ENCODE assay signal across 1 cellular context in the genomic region with DNA sequence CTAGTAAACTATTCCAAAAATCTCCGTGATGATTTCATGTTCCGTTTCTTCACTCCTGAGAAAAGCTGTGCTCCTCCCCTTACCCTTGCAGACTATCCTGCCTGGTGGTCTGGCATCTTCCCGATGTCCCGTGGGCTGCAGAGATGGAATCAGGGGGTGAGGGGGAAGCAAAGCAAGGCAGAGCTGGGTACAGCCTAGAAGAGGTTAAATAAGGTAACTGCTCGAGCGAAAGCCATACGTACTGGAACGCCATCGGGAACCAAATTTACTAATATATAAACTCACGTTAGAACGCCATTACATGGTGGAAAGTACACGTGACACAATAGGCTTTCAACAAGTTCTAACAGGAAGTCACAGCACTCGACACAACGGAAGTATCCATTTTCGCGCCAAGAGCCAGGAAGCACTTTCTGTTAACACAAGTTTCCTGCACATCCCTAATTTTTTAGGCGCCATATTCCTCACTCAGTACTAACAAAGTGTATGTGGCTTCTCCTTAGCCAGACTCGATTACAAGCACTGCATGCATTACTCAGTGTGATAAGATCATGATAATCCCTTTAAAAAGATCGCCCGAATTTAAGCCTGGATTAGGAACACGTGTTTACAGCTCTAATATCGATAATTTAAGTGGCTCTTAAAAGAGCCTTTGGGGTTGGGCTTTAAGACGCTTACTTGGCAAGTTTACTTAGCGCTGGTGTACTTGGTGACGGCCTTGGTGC.
TF ChIP-seq lines count a peak whose summit lies in the region.

No MANE protein-coding gene starts in this region.

TF ChIP-seq in K562, 482 proteins besides CTCF, POLR2A, EP300 and RAD21 (continued from another document):
- TF ChIP-seq, protein P1, sequence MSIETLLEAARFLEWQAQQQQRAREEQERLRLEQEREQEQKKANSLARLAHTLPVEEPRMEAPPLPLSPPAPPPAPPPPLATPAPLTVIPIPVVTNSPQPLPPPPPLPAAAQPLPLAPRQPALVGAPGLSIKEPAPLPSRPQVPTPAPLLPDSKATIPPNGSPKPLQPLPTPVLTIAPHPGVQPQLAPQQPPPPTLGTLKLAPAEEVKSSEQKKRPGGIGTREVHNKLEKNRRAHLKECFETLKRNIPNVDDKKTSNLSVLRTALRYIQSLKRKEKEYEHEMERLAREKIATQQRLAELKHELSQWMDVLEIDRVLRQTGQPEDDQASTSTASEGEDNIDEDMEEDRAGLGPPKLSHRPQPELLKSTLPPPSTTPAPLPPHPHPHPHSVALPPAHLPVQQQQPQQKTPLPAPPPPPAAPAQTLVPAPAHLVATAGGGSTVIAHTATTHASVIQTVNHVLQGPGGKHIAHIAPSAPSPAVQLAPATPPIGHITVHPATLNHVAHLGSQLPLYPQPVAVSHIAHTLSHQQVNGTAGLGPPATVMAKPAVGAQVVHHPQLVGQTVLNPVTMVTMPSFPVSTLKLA (conservative IDR thresholded peaks at IDR 0.05): peak; percentile 95
- TF ChIP-seq, protein P2, sequence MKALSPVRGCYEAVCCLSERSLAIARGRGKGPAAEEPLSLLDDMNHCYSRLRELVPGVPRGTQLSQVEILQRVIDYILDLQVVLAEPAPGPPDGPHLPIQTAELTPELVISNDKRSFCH (CRISPR knock-in tag; IDR thresholded peaks at IDR 0.05): no peak
- TF ChIP-seq, protein P2 (tag; IDR thresholded peaks at IDR 0.05): peak; percentile 22; the same call in 1 of the 2 replicates
- TF ChIP-seq ZNF253 (CRISPR knock-in tag; conservative IDR thresholded peaks at IDR 0.05): no peak
- peak; percentile 42 for TF ChIP-seq CREB1 (IDR thresholded peaks at IDR 0.05)
- no peak for TF ChIP-seq CREB1 (CRISPR knock-in tag; IDR thresholded peaks at IDR 0.05)
- TF ChIP-seq KDM4B (IDR thresholded peaks at IDR 0.05; ENCODE audit: borderline replicate concordance in 2 of 2, low read depth in 1 of 2): 0 out of 4 replicates have a peak, but pooled peaks of 1 of the 2 experiments have one; percentile 45
- no peak for TF ChIP-seq CBX2 (IDR thresholded peaks at IDR 0.05; ENCODE audit: insufficient read depth, low read length, poor library complexity, severe bottlenecking)
- no peak for TF ChIP-seq HMGN3 (IDR thresholded peaks at IDR 0.05; ENCODE audit: borderline replicate concordance, extremely low read depth, insufficient read length, low read depth, low read length)
- TF ChIP-seq, protein P3, sequence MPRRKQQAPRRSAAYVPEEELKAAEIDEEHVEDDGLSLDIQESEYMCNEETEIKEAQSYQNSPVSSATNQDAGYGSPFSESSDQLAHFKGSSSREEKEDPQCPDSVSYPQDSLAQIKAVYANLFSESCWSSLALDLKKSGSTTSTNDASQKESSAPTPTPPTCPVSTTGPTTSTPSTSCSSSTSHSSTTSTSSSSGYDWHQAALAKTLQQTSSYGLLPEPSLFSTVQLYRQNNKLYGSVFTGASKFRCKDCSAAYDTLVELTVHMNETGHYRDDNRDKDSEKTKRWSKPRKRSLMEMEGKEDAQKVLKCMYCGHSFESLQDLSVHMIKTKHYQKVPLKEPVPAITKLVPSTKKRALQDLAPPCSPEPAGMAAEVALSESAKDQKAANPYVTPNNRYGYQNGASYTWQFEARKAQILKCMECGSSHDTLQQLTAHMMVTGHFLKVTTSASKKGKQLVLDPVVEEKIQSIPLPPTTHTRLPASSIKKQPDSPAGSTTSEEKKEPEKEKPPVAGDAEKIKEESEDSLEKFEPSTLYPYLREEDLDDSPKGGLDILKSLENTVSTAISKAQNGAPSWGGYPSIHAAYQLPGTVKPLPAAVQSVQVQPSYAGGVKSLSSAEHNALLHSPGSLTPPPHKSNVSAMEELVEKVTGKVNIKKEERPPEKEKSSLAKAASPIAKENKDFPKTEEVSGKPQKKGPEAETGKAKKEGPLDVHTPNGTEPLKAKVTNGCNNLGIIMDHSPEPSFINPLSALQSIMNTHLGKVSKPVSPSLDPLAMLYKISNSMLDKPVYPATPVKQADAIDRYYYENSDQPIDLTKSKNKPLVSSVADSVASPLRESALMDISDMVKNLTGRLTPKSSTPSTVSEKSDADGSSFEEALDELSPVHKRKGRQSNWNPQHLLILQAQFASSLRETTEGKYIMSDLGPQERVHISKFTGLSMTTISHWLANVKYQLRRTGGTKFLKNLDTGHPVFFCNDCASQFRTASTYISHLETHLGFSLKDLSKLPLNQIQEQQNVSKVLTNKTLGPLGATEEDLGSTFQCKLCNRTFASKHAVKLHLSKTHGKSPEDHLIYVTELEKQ (CRISPR knock-in tag; IDR thresholded peaks at IDR 0.05): no peak
- TF ChIP-seq, protein P4, sequence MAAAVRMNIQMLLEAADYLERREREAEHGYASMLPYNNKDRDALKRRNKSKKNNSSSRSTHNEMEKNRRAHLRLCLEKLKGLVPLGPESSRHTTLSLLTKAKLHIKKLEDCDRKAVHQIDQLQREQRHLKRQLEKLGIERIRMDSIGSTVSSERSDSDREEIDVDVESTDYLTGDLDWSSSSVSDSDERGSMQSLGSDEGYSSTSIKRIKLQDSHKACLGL (CRISPR knock-in tag; IDR thresholded peaks at IDR 0.05; ENCODE audit: borderline replicate concordance, poor library complexity, severe bottlenecking): peak; percentile 29
- TF ChIP-seq SREBF1 (IDR thresholded peaks at IDR 0.05; ENCODE audit: borderline replicate concordance, low read depth, low read length): no peak
- TF ChIP-seq MEIS2 (IDR thresholded peaks at IDR 0.05; ENCODE audit: partially characterized antibody): peak; percentile 58
- TF ChIP-seq MTA3 (IDR thresholded peaks at IDR 0.05; ENCODE audit: borderline replicate concordance): peak; percentile 22; the same call in 1 of the 2 replicates
- TF ChIP-seq NR2C1 (IDR thresholded peaks at IDR 0.05): peak; percentile 62
- peak; percentile 46; the same call in 1 of the 2 replicates for TF ChIP-seq NR2C1 (tag; IDR thresholded peaks at IDR 0.05)
- TF ChIP-seq MAFG (tag; conservative IDR thresholded peaks at IDR 0.05): 0 out of 2 replicates have a peak, but pooled peaks have one; percentile 22
- TF ChIP-seq STAT5A (IDR thresholded peaks at IDR 0.05; ENCODE audit: borderline replicate concordance, low read length): peak; percentile 51
- TF ChIP-seq, protein P5, sequence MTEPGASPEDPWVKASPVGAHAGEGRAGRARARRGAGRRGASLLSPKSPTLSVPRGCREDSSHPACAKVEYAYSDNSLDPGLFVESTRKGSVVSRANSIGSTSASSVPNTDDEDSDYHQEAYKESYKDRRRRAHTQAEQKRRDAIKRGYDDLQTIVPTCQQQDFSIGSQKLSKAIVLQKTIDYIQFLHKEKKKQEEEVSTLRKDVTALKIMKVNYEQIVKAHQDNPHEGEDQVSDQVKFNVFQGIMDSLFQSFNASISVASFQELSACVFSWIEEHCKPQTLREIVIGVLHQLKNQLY (CRISPR knock-in tag; conservative IDR thresholded peaks at IDR 0.05): no peak; a peak in 1 of 4 replicates
- TF ChIP-seq ESRRB (CRISPR knock-in tag; IDR thresholded peaks at IDR 0.05; ENCODE audit: borderline replicate concordance): 0 out of 2 replicates have a peak, but pooled peaks have one; percentile 21
- TF ChIP-seq, protein P6, sequence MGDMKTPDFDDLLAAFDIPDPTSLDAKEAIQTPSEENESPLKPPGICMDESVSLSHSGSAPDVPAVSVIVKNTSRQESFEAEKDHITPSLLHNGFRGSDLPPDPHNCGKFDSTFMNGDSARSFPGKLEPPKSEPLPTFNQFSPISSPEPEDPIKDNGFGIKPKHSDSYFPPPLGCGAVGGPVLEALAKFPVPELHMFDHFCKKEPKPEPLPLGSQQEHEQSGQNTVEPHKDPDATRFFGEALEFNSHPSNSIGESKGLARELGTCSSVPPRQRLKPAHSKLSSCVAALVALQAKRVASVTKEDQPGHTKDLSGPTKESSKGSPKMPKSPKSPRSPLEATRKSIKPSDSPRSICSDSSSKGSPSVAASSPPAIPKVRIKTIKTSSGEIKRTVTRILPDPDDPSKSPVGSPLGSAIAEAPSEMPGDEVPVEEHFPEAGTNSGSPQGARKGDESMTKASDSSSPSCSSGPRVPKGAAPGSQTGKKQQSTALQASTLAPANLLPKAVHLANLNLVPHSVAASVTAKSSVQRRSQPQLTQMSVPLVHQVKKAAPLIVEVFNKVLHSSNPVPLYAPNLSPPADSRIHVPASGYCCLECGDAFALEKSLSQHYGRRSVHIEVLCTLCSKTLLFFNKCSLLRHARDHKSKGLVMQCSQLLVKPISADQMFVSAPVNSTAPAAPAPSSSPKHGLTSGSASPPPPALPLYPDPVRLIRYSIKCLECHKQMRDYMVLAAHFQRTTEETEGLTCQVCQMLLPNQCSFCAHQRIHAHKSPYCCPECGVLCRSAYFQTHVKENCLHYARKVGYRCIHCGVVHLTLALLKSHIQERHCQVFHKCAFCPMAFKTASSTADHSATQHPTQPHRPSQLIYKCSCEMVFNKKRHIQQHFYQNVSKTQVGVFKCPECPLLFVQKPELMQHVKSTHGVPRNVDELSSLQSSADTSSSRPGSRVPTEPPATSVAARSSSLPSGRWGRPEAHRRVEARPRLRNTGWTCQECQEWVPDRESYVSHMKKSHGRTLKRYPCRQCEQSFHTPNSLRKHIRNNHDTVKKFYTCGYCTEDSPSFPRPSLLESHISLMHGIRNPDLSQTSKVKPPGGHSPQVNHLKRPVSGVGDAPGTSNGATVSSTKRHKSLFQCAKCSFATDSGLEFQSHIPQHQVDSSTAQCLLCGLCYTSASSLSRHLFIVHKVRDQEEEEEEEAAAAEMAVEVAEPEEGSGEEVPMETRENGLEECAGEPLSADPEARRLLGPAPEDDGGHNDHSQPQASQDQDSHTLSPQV (IDR thresholded peaks at IDR 0.05): peak; percentile 73
- no peak for TF ChIP-seq BRCA1 (IDR thresholded peaks at IDR 0.05)
- TF ChIP-seq BRCA1 (CRISPR knock-in tag; IDR thresholded peaks at IDR 0.05): no peak
- no peak for TF ChIP-seq GATAD2B (IDR thresholded peaks at IDR 0.05; ENCODE audit: borderline replicate concordance)
- 0 out of 2 replicates have a peak, but pooled peaks have one; percentile 44 for TF ChIP-seq ZSCAN29 (IDR thresholded peaks at IDR 0.05)
- no peak for TF ChIP-seq MTA1 (IDR thresholded peaks at IDR 0.05; ENCODE audit: borderline replicate concordance)
- peak; percentile 81; the same call in 1 of the 2 replicates for TF ChIP-seq ELF2 (CRISPR knock-in tag; IDR thresholded peaks at IDR 0.05)
- no peak for TF ChIP-seq SMAD4 (CRISPR knock-in tag; conservative IDR thresholded peaks at IDR 0.05)
- TF ChIP-seq, protein P7, sequence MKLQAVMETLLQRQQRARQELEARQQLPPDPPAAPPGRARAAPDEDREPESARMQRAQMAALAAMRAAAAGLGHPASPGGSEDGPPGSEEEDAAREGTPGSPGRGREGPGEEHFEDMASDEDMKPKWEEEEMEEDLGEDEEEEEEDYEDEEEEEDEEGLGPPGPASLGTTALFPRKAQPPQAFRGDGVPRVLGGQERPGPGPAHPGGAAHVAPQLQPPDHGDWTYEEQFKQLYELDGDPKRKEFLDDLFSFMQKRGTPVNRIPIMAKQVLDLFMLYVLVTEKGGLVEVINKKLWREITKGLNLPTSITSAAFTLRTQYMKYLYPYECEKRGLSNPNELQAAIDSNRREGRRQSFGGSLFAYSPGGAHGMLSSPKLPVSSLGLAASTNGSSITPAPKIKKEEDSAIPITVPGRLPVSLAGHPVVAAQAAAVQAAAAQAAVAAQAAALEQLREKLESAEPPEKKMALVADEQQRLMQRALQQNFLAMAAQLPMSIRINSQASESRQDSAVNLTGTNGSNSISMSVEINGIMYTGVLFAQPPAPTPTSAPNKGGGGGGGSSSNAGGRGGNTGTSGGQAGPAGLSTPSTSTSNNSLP (IDR thresholded peaks at IDR 0.05; ENCODE audit: borderline replicate concordance, low read depth, low read length): no peak
- TF ChIP-seq, protein P8, sequence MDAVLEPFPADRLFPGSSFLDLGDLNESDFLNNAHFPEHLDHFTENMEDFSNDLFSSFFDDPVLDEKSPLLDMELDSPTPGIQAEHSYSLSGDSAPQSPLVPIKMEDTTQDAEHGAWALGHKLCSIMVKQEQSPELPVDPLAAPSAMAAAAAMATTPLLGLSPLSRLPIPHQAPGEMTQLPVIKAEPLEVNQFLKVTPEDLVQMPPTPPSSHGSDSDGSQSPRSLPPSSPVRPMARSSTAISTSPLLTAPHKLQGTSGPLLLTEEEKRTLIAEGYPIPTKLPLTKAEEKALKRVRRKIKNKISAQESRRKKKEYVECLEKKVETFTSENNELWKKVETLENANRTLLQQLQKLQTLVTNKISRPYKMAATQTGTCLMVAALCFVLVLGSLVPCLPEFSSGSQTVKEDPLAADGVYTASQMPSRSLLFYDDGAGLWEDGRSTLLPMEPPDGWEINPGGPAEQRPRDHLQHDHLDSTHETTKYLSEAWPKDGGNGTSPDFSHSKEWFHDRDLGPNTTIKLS (IDR thresholded peaks at IDR 0.05; ENCODE audit: borderline replicate concordance, low read depth): peak; percentile 57; the same call in 1 of the 2 replicates
- TF ChIP-seq SREBF2 (CRISPR knock-in tag; IDR thresholded peaks at IDR 0.05): no peak
- TF ChIP-seq ZNF41 (CRISPR knock-in tag; conservative IDR thresholded peaks at IDR 0.05): no peak
- peak; percentile 64 for TF ChIP-seq L3MBTL2 (IDR thresholded peaks at IDR 0.05)
- TF ChIP-seq JUND (IDR thresholded peaks at IDR 0.05; ENCODE audit: borderline replicate concordance, low read depth, low read length): peak; percentile 23; the same call in 1 of the 2 replicates
- TF ChIP-seq JUND (tag; IDR thresholded peaks at IDR 0.05; ENCODE audit: borderline replicate concordance, low read depth, low read length): no peak; the same call in 2 of the 3 replicates
- no peak for TF ChIP-seq NR4A1 (CRISPR knock-in tag; IDR thresholded peaks at IDR 0.05)
- TF ChIP-seq NR4A1 (tag; IDR thresholded peaks at IDR 0.05): peak; percentile 65; the same call in 1 of the 2 replicates
- TF ChIP-seq ZNF263 (CRISPR knock-in tag; IDR thresholded peaks at IDR 0.05; ENCODE audit: borderline replicate concordance): peak; percentile 61
- peak; percentile 74; the same call in 1 of the 2 replicates for TF ChIP-seq FOXP1 (CRISPR knock-in tag; IDR thresholded peaks at IDR 0.05)
- peak; percentile 93 for TF ChIP-seq ZNF717 (CRISPR knock-in tag; IDR thresholded peaks at IDR 0.05)
- TF ChIP-seq PURB (CRISPR knock-in tag; IDR thresholded peaks at IDR 0.05; ENCODE audit: low read depth): no peak
- peak; percentile 79 for TF ChIP-seq EWSR1 (IDR thresholded peaks at IDR 0.05; ENCODE audit: borderline replicate concordance, low read depth, partially characterized antibody)
- no peak for TF ChIP-seq SMARCA4 (IDR thresholded peaks at IDR 0.05)
- peak; percentile 6; the same call in 1 of the 2 replicates for TF ChIP-seq MEF2A (IDR thresholded peaks at IDR 0.05; ENCODE audit: control insufficient read depth, low read depth, low read length)
